24 cellular contexts compared by ENCODE assay signal in the genomic region with DNA sequence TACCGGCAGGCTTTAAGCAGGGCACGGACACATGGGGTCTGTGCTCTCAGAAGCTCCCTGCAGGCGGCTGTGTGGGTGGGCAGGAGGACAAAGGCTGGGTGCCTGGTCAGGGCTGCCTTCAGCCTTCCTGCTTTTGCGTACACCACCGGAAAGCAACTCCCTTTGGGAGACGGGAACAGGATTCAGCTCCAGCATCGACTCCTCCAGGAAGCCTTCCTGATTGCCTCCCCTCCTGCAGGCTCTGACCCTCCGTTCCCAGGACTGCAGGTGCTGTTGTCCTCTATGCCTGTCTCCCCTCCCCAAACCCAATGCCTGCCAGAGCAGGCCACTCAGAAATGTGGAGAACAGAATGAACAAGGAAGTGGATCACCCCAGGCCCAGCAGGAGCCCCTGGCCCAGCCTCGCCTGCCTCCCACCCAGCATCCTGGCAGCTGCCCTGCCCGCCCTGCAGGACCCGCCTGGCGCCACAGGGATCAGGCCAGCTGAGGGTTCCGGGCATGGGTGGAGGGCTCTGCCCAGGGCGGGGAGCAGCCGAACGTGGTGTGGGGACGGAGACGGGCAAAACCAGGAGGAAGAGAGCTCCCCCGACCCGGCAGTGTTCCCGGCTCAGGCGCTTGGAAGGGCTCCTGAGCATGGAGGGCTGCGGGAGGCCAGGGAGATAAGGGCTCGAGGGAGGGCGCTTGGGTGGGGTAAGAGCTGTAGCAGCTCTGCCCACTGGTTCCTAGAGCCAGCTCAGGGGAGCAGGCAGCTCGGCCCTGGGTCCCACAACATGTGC. TPM values are rescaled to one million over a fixed set of nuclear protein-coding genes. Genes with fewer than 3 reads are reported as not detected.
A peak's percentile ranks its signal among the peaks of the same experiment; 100 is the strongest.
DNase-seq lines count a peak whose midpoint lies in the region; ATAC-seq, FAIRE-seq and TF ChIP-seq lines count a peak whose summit lies in the region.
"Had no signal": no experiment of that assay in that cellular context is flagged by ENCODE, and none has a peak within 500 bp of the region (broad histone marks: within the 10 kb centered on the region; RNA-seq: fewer than 3 reads in every experiment).

No MANE protein-coding gene starts in this region.

- H3K27me3 Mint-ChIP-seq in chondrocyte (ENCODE audit: low read depth), result no peaks in the 10 kb centered on the region
- H3K27me3 Mint-ChIP-seq in stimulated activated memory B cell treated with anti-CD40 and anti-IgM and Interleukin-4, amounts not matched to agents 10 μg/mL and 1 μg/mL and 100 μg/mL, for 72 hours, result peaks cover 45% of the 10 kb centered on the region

- H3K9me3 ChIP-seq in A549 (no peaks in the 10 kb centered on the region), IMR-90 (ENCODE audit: control insufficient read depth, insufficient read depth, low read length) (no peaks in the 10 kb centered on the region), OCI-LY7 (ENCODE audit: low read length) (no peaks in the 10 kb centered on the region)
- H3K9me3 ChIP-seq: BLaER1 treated with 17β-estradiol and CSF1 and Interleukin-3, amounts not matched to agents 10 nM and 100 nM; MG63; SK-N-SH had no signal

- no peak overlapping the region for H3K9ac ChIP-seq in IMR-90 (ENCODE audit: low read depth, low read length)
- H3K9ac ChIP-seq: BLaER1 treated with 17β-estradiol and CSF1 and Interleukin-3, amounts not matched to agents 10 nM and 100 nM had no signal

- 96% methylated on average over 26 of the region's 26 CpGs for WGBS in A549 (ENCODE audit: missing lambda C conversion rate)
- WGBS in IMR-90 (ENCODE audit: extremely low coverage in 2 of 2, insufficient read length in 1 of 2), 2 experiments, result 86% methylated on average over 12 of the region's 26 CpGs; no CpG with 5 or more reads in 1 of the 2 experiments

- H2BK15ac ChIP-seq in IMR-90 (ENCODE audit: low read depth, low read length), result no peak overlapping the region

- no peaks in the 10 kb centered on the region for H3K27me3 ChIP-seq in IMR-90 (ENCODE audit: control insufficient read depth, insufficient read depth, low read length)
- H3K27me3 ChIP-seq: MG63 had no signal

- H2AK5ac ChIP-seq in IMR-90 (ENCODE audit: low read depth, low read length), result 0 out of 2 replicates have a peak overlapping the region, but pooled peaks have one; percentile 17

- H2BK5ac ChIP-seq in IMR-90 (ENCODE audit: low read depth, low read length, poor library complexity, severe bottlenecking), result no peak overlapping the region

- TF ChIP-seq CTCF in A549 (IDR thresholded peaks at IDR 0.05), result no peak
- no peak for TF ChIP-seq CTCF in IMR-90 (conservative IDR thresholded peaks at IDR 0.05; ENCODE audit: low read depth, low read length)
- TF ChIP-seq CTCF in chondrocyte (IDR thresholded peaks at IDR 0.05), result no peak
- no peak for TF ChIP-seq CTCF in OCI-LY7 (conservative IDR thresholded peaks at IDR 0.05; ENCODE audit: low read length)

- FAIRE-seq in A549 (lab: Jason Lieb, UNC), result no peak
- FAIRE-seq: A204.1, D721Med, HTR-8/SVneo had no signal

- no peak overlapping the region for H3K4me3 Mint-ChIP-seq in chondrocyte (ENCODE audit: unreplicated experiment)
- no peak overlapping the region for H3K4me3 Mint-ChIP-seq in stimulated activated memory B cell treated with anti-CD40 and anti-IgM and Interleukin-4, amounts not matched to agents 10 μg/mL and 1 μg/mL and 100 μg/mL, for 72 hours
- H3K4me3 Mint-ChIP-seq: CD4-positive, alpha-beta T cell had no signal

- H3K4me3 ChIP-seq in A549 (no peak overlapping the region), IMR-90 (ENCODE audit: insufficient read depth, low read depth, low read length) (no peak overlapping the region), OCI-LY7 (ENCODE audit: low read depth, low read length, poor library complexity, severe bottlenecking) (no peak overlapping the region)
- H3K4me3 ChIP-seq: BLaER1 treated with 17β-estradiol and CSF1 and Interleukin-3, amounts not matched to agents 10 nM and 100 nM; MG63 had no signal

- no peaks in the 10 kb centered on the region for H3K79me2 ChIP-seq in OCI-LY7 (ENCODE audit: insufficient read depth, low read depth, low read length)

- H2BK120ac ChIP-seq in IMR-90 (ENCODE audit: low read depth, low read length), result no peak overlapping the region

- peak overlapping the region; percentile 17 to 62; a peak in 2 of 6 replicates for H3K27ac ChIP-seq in A549
- H3K27ac ChIP-seq in IMR-90 (ENCODE audit: insufficient read depth, low read length), result no peak overlapping the region
- no peak overlapping the region for H3K27ac ChIP-seq in OCI-LY7 (ENCODE audit: low read depth, low read length, poor library complexity, severe bottlenecking)
- H3K27ac ChIP-seq: BLaER1 treated with 17β-estradiol and CSF1 and Interleukin-3, amounts not matched to agents 10 nM and 100 nM had no signal

- CTCF ChIA-PET in A549 (lab: Yijun Ruan, JAX), result interaction anchor here (0.6 to 1.8 kb wide), 6 partner anchors 16 to 414 kb away, joined by 3 to 11 read pairs (median 4); no protein-coding TSS in a partner anchor
- CTCF ChIA-PET in IMR-90 (lab: Yijun Ruan, JAX), result interaction anchor here (0.5 kb wide), 1 partner anchor 360 kb away, joined by 7 read pairs; no protein-coding TSS in a partner anchor
- CTCF ChIA-PET in OCI-LY7 (lab: Charles Lee; ENCODE audit: unreplicated experiment), result no interaction called here

- in situ Hi-C loops in IMR-90 (cut with MboI; ENCODE audit: low sequenced_read_pairs), result loop anchor here (5.0 kb wide), 1 partner anchor 149 kb away; no protein-coding TSS in a partner anchor

- TF ChIP-seq POLR2A in A549 (IDR thresholded peaks at IDR 0.05; ENCODE audit: low read length) (no peak), IMR-90 (IDR thresholded peaks at IDR 0.05; ENCODE audit: low read depth, low read length) (no peak)

- H3K23ac ChIP-seq in IMR-90 (ENCODE audit: low read depth, low read length), result no peak overlapping the region

- H4K5ac ChIP-seq in IMR-90 (ENCODE audit: low read depth, low read length), result no peak overlapping the region

- peak overlapping the region; percentile 91 for H3K27ac Mint-ChIP-seq in chondrocyte (ENCODE audit: unreplicated experiment)
- no peak overlapping the region for H3K27ac Mint-ChIP-seq in stimulated activated memory B cell treated with anti-CD40 and anti-IgM and Interleukin-4, amounts not matched to agents 10 μg/mL and 1 μg/mL and 100 μg/mL, for 72 hours
- H3K27ac Mint-ChIP-seq: CD4-positive, alpha-beta T cell had no signal

- H3K14ac ChIP-seq in IMR-90 (replicated peaks; ENCODE audit: low read depth, low read length), result no peak overlapping the region

- H3K9me3 Mint-ChIP-seq in chondrocyte (ENCODE audit: low read depth), result no peaks in the 10 kb centered on the region
- H3K9me3 Mint-ChIP-seq in stimulated activated memory B cell treated with anti-CD40 and anti-IgM and Interleukin-4, amounts not matched to agents 10 μg/mL and 1 μg/mL and 100 μg/mL, for 72 hours, result no peaks in the 10 kb centered on the region
- H3K9me3 Mint-ChIP-seq: CD4-positive, alpha-beta T cell had no signal

- no peak overlapping the region for H2AK9ac ChIP-seq in IMR-90 (replicated peaks; ENCODE audit: low read depth, low read length, poor library complexity)

- H3K9me2 ChIP-seq in OCI-LY7 (ENCODE audit: insufficient read depth, low read length), result no peaks in the 10 kb centered on the region
- H3K9me2 ChIP-seq: SK-N-SH had no signal

- no peak overlapping the region for H4K8ac ChIP-seq in IMR-90 (ENCODE audit: low read depth in 2 of 2, low read length in 2 of 2)

- no peaks in the 10 kb centered on the region for H3K36me3 Mint-ChIP-seq in chondrocyte (ENCODE audit: low read depth)
- H3K36me3 Mint-ChIP-seq in stimulated activated memory B cell treated with anti-CD40 and anti-IgM and Interleukin-4, amounts not matched to agents 10 μg/mL and 1 μg/mL and 100 μg/mL, for 72 hours, result no peaks in the 10 kb centered on the region

- H4K91ac ChIP-seq in IMR-90 (ENCODE audit: insufficient read depth, low read depth, low read length), result no peak overlapping the region

- no peak overlapping the region; the same call in 2 of the 3 replicates for H3K4me2 ChIP-seq in A549
- H3K4me2 ChIP-seq in IMR-90 (ENCODE audit: low read depth, low read length), result no peak overlapping the region
- no peak overlapping the region for H3K4me2 ChIP-seq in OCI-LY7 (ENCODE audit: low read length)
- H3K4me2 ChIP-seq: BLaER1 treated with 17β-estradiol and CSF1 and Interleukin-3, amounts not matched to agents 10 nM and 100 nM had no signal

- no peak overlapping the region for H3K18ac ChIP-seq in IMR-90 (ENCODE audit: low read depth, low read length)

- TF ChIP-seq EP300 in A549 (IDR thresholded peaks at IDR 0.05), result no peak

- H3K9me1 ChIP-seq in IMR-90 (ENCODE audit: insufficient read depth, low read length), result peaks cover 8% of the 10 kb centered on the region

- no peaks in the 10 kb centered on the region; a peak in 1 of 4 replicates for H3K79me1 ChIP-seq in IMR-90 (ENCODE audit: low read depth in 1 of 2, low read length in 2 of 2)

- intact Hi-C loops in IMR-90 (cut with micrococcal nuclease) (no loop called here), OCI-LY7 (cut with micrococcal nuclease; ENCODE audit: unreplicated experiment) (no loop called here)

- H3K4me1 Mint-ChIP-seq in chondrocyte (ENCODE audit: low read depth), result peaks cover 83% of the 10 kb centered on the region
- H3K4me1 Mint-ChIP-seq in stimulated activated memory B cell treated with anti-CD40 and anti-IgM and Interleukin-4, amounts not matched to agents 10 μg/mL and 1 μg/mL and 100 μg/mL, for 72 hours, result peaks cover 10% of the 10 kb centered on the region

- H3K56ac ChIP-seq in IMR-90 (ENCODE audit: extremely low read depth, insufficient read depth, low read length), result no peak overlapping the region

- no peak overlapping the region for H2BK20ac ChIP-seq in IMR-90 (ENCODE audit: low read depth, low read length)

- H3K4me1 ChIP-seq in A549 (peaks cover 32% of the 10 kb centered on the region), IMR-90 (ENCODE audit: control insufficient read depth, insufficient read depth, low read length) (peaks cover 16% of the 10 kb centered on the region), OCI-LY7 (ENCODE audit: insufficient read depth, low read length, poor library complexity, severe bottlenecking) (no peaks in the 10 kb centered on the region)

- H3K4ac ChIP-seq in IMR-90 (ENCODE audit: low read depth, low read length), result no peak overlapping the region

- H4K20me1 ChIP-seq in IMR-90 (ENCODE audit: insufficient read depth, low read length) (no peaks in the 10 kb centered on the region), OCI-LY7 (ENCODE audit: insufficient read depth, low read length) (no peaks in the 10 kb centered on the region)

- POLR2A ChIA-PET in A549 (lab: Yijun Ruan, JAX) (no interaction called here), IMR-90 (lab: Charles Lee; ENCODE audit: unreplicated experiment) (no interaction called here), OCI-LY7 (lab: Charles Lee) (no interaction called here)

- H2AFZ ChIP-seq in IMR-90 (replicated peaks; ENCODE audit: low read length, poor library complexity) (peak overlapping the region; percentile 7), OCI-LY7 (ENCODE audit: low read length) (no peak overlapping the region)

- no peak for ATAC-seq in A549
- ATAC-seq in IMR-90 (ENCODE audit: low read depth), result no peak
- ATAC-seq in stimulated activated memory B cell treated with anti-CD40 and anti-IgM and Interleukin-4, amounts not matched to agents 10 μg/mL and 1 μg/mL and 100 μg/mL, for 72 hours, result peak; percentile 7
- ATAC-seq in HG02798 (IDR thresholded peaks at IDR 0.05; ENCODE audit: poor library complexity, unreplicated experiment), result no peak
- ATAC-seq: HCT116, Panc1 had no signal

- H3K36me3 ChIP-seq in IMR-90 (ENCODE audit: control insufficient read depth, insufficient read depth, low read length) (no peaks in the 10 kb centered on the region), OCI-LY7 (ENCODE audit: insufficient read depth, low read length) (no peaks in the 10 kb centered on the region)
- H3K36me3 ChIP-seq: BLaER1 treated with 17β-estradiol and CSF1 and Interleukin-3, amounts not matched to agents 10 nM and 100 nM; MG63 had no signal

- DNase-seq in A549 (ENCODE audit: low read depth in 1 of 2, low spot score in 1 of 2), result no peak
- no peak for DNase-seq in IMR-90
- DNase-seq in chondrocyte (ENCODE audit: low spot score), result no peak
- DNase-seq in nucleus accumbens (lab: John Stamatoyannopoulos, UW), result no peak
- DNase-seq in OCI-LY7 (ENCODE audit: low spot score), result no peak
- DNase-seq: AML-193; CD4-positive, alpha-beta T cell; KG1; MG63; NCI-H1105 treated with DMSO at 0.1 percent for 48 hours; NCI-H2029; NCI-H446 treated with DMSO at 0.1 percent for 48 hours; NCI-H526; SK-N-SH; SW 1271 had no signal

- no TSS peak for BruUV-seq in IMR-90 (replicated peaks; lab: Mats Ljungman, UMichigan)
- no TSS peak for BruUV-seq in OCI-LY7 (replicated peaks; lab: Mats Ljungman, UMichigan)

- dilution Hi-C loops in IMR-90 (cut with HindIII; ENCODE audit: low sequenced_read_pairs, unreplicated experiment), result no loop called here

- TF ChIP-seq RAD21 in A549 (conservative IDR thresholded peaks at IDR 0.05 in 1 of 2, IDR thresholded peaks at IDR 0.05 in 1 of 2), result no peak
- TF ChIP-seq RAD21 in IMR-90 (IDR thresholded peaks at IDR 0.05; ENCODE audit: low read length), result no peak

RNA-seq across cellular contexts. Expression of gene ELN, which starts 6.2 kb away (rescaled TPM):
- polyA plus RNA-seq in A549 (2011; rRNA removed) (0.08 and 0.16 TPM in 2 replicates), A549 (2017; fragmentation: RNase III; extraction: RNeasy Plus Mini Kit Qiagen cat#74134 plus additional on column Dnase treatment) (0.09 to 0.16 TPM (median 0.12 TPM) in 3 replicates), IMR-90 (2012; rRNA removed) (14.3 and 15.3 TPM in 2 replicates)
- 0.14 and 0.15 TPM in 2 replicates for polyA plus RNA-seq in A549 (2012; cell fraction: cytosol; rRNA removed)
- polyA plus RNA-seq in A549 (2012; cell fraction: nucleus; rRNA removed), result 0.11 and 0.26 TPM in 2 replicates
- polyA minus RNA-seq in A549 (2011; rRNA and poly(A)+ RNA removed), result 0.15 TPM in 1 of 2 replicates, not detected in the other
- total RNA-seq in IMR-90 (2012; rRNA removed) (1.9 and 2.2 TPM in 2 replicates), chondrocyte (8,224 to 15,554 TPM (median 15,093 TPM) in 3 replicates), OCI-LY7 (2022) (not detected in 2 replicates)
- polyA plus RNA-seq in IMR-90 (2012; cell fraction: cytosol; rRNA removed), result 9.6 and 12.3 TPM in 2 replicates
- polyA plus RNA-seq in IMR-90 (2012; cell fraction: nucleus; rRNA removed; ENCODE audit: low replicate concordance), result 5.9 and 15.2 TPM in 2 replicates
- total RNA-seq in OCI-LY7 (2014; rRNA removed; shearing (Covaris generic)), result not detected in 2 replicates
- total RNA-seq: CD4-positive, alpha-beta T cell; H4 had no signal

Comparison
In these comparisons a context has a peak if more than half of its experiments do, and no peak if none do; other contexts are left out.
1. H3K27ac ChIP-seq: peak in A549 (2 of 2); none in IMR-90 (single experiment) and OCI-LY7 (single experiment).
2. RNA of gene ELN, which starts 6.2 kb away (total RNA-seq): 8,224 to 15,554 TPM in chondrocyte; 1.9 to 2.2 TPM in IMR-90 and not detected in OCI-LY7; every median in the first group is over 1,000 times any median in the second.